1 cellular context compared by ENCODE assay signal in genomic region chr2:113583541-113584225, GRCh38.
A peak's percentile ranks its signal among the peaks of the same experiment; 100 is the strongest.
TF ChIP-seq lines count a peak whose summit lies in the region.

No MANE protein-coding gene starts in this region.

TF ChIP-seq in GM12878, 131 proteins besides CTCF, POLR2A, EP300 and RAD21 (continued from another document):
- TF ChIP-seq NR2C1 (IDR thresholded peaks at IDR 0.05): peak; percentile 54; the same call in 1 of the 2 replicates
- peak; percentile 63; the same call in 1 of the 2 replicates for TF ChIP-seq ELK1 (IDR thresholded peaks at IDR 0.05; ENCODE audit: low read depth, low read length)
- peak; percentile 68; the same call in 1 of the 2 replicates for TF ChIP-seq ZBTB40 (IDR thresholded peaks at IDR 0.05; ENCODE audit: borderline replicate concordance)
- TF ChIP-seq DPF2 (IDR thresholded peaks at IDR 0.05): peak; percentile 47; the same call in 1 of the 2 replicates
- peak; percentile 93 for TF ChIP-seq E4F1 (IDR thresholded peaks at IDR 0.05; ENCODE audit: borderline replicate concordance, partially characterized antibody)
- TF ChIP-seq SIN3A (IDR thresholded peaks at IDR 0.05; ENCODE audit: low read depth, low read length): 0 out of 2 replicates have a peak, but pooled peaks have one; percentile 25
- peak; percentile 77 for TF ChIP-seq IKZF1 (conservative IDR thresholded peaks at IDR 0.05)
- peak; percentile 99 for TF ChIP-seq RELB (IDR thresholded peaks at IDR 0.05; ENCODE audit: low read depth)
- 0 out of 2 replicates have a peak, but pooled peaks have one; percentile 17 for TF ChIP-seq MLLT1 (IDR thresholded peaks at IDR 0.05)
- TF ChIP-seq YY1 (IDR thresholded peaks at IDR 0.05; ENCODE audit: low read depth, low read length): peak; percentile 73
- TF ChIP-seq CBX5 (IDR thresholded peaks at IDR 0.05; ENCODE audit: low read depth): peak; percentile 80; the same call in 1 of the 2 replicates
- TF ChIP-seq SIX5 (IDR thresholded peaks at IDR 0.05; ENCODE audit: low read depth, low read length, severe bottlenecking): peak; percentile 22
- TF ChIP-seq ZBED1 (IDR thresholded peaks at IDR 0.05; ENCODE audit: borderline replicate concordance): peak; percentile 46; the same call in 1 of the 2 replicates
- TF ChIP-seq HCFC1 (IDR thresholded peaks at IDR 0.05; ENCODE audit: low read length): peak; percentile 58
- peak; percentile 74 for TF ChIP-seq NKRF (conservative IDR thresholded peaks at IDR 0.05)
- TF ChIP-seq EGR1 (IDR thresholded peaks at IDR 0.05; ENCODE audit: borderline replicate concordance in 1 of 2, low read depth in 2 of 2, low read length in 2 of 2): peak in 1 of 2 experiments; percentile 96; a peak in 2 of 3 replicates
- peak; percentile 39 for TF ChIP-seq MEF2B (IDR thresholded peaks at IDR 0.05; ENCODE audit: partially characterized antibody, poor library complexity, severe bottlenecking)
- peak; percentile 28; the same call in 1 of the 2 replicates for TF ChIP-seq TBL1XR1 (IDR thresholded peaks at IDR 0.05; ENCODE audit: low read depth, low read length)
- 0 out of 2 replicates have a peak, but pooled peaks have one; percentile 21 for TF ChIP-seq MEF2A (IDR thresholded peaks at IDR 0.05; ENCODE audit: insufficient read depth, low read depth, low read length)
- 0 out of 2 replicates have a peak, but pooled peaks have one; percentile 11 for TF ChIP-seq RUNX3 (IDR thresholded peaks at IDR 0.05; ENCODE audit: low read length)
- peak; percentile 77 for TF ChIP-seq RELA (IDR thresholded peaks at IDR 0.05; ENCODE audit: borderline replicate concordance, partially characterized antibody)
- TF ChIP-seq ZNF687 (IDR thresholded peaks at IDR 0.05): 0 out of 2 replicates have a peak, but pooled peaks have one; percentile 33
- peak; percentile 16 to 70; a peak in 2 of 4 replicates for TF ChIP-seq BHLHE40 (IDR thresholded peaks at IDR 0.05; ENCODE audit: borderline replicate concordance in 1 of 2, low read depth in 2 of 2, low read length in 1 of 2)
- TF ChIP-seq ASH2L (IDR thresholded peaks at IDR 0.05; ENCODE audit: borderline replicate concordance, low read depth): peak; percentile 17; the same call in 1 of the 2 replicates
- 0 out of 2 replicates have a peak, but pooled peaks have one; percentile 47 for TF ChIP-seq HDGF (IDR thresholded peaks at IDR 0.05)
- TF ChIP-seq TAF1 (IDR thresholded peaks at IDR 0.05; ENCODE audit: borderline replicate concordance, low read depth, low read length): peak; percentile 70; the same call in 1 of the 2 replicates
- TF ChIP-seq ETV6 (conservative IDR thresholded peaks at IDR 0.05 in 1 of 2, IDR thresholded peaks at IDR 0.05 in 1 of 2; ENCODE audit: borderline replicate concordance in 1 of 2, low read depth in 1 of 2): peak in 1 of 2 experiments; percentile 84; a peak in 2 of 4 replicates
- peak; percentile 88 for TF ChIP-seq GATAD2B (conservative IDR thresholded peaks at IDR 0.05; ENCODE audit: low read depth)
- 0 out of 2 replicates have a peak, but pooled peaks have one; percentile 11 for TF ChIP-seq PAX5 (IDR thresholded peaks at IDR 0.05; ENCODE audit: borderline replicate concordance, low read depth, low read length)
- peak; percentile 83 for TF ChIP-seq SP1 (IDR thresholded peaks at IDR 0.05; ENCODE audit: low read depth, low read length)
- peak; percentile 96 for TF ChIP-seq LARP7 (IDR thresholded peaks at IDR 0.05)
- TF ChIP-seq ZNF217 (IDR thresholded peaks at IDR 0.05): 0 out of 2 replicates have a peak, but pooled peaks have one; percentile 19
TF ChIP-seq in GM12878: peak in this region for 41; not testable (repeated sequence) for 90.
